ENCODE assay signal across 8 cellular contexts in genomic region chr11:66268953-66269906, GRCh38. TPM values are rescaled to one million over a fixed set of nuclear protein-coding genes. Genes with fewer than 3 reads are reported as not detected.
A peak's percentile ranks its signal among the peaks of the same experiment; 100 is the strongest.
DNase-seq lines count a peak whose midpoint lies in the region; ATAC-seq and TF ChIP-seq lines count a peak whose summit lies in the region.

No MANE protein-coding gene starts in this region.

- H3K4me1 Mint-ChIP-seq in dendritic cell treated with granulocyte-macrophage colony-stimulating factor and Interleukin-4, amounts not matched to agents 40 ng/mL and 50 ng/mL, for 4 days (ENCODE audit: low read depth), result peaks cover 44% of the 10 kb centered on the region
- peaks cover 17% of the 10 kb centered on the region for H3K4me1 Mint-ChIP-seq in mesothelial cell of epicardium

- TSS peak; percentile 65 for BruUV-seq in A673 (replicated peaks; lab: Mats Ljungman, UMichigan)

- H3K4me3 Mint-ChIP-seq in dendritic cell treated with granulocyte-macrophage colony-stimulating factor and Interleukin-4, amounts not matched to agents 40 ng/mL and 50 ng/mL, for 4 days, result peak overlapping the region; percentile 91
- H3K4me3 Mint-ChIP-seq in mesothelial cell of epicardium, result peak overlapping the region; percentile 92

- intact Hi-C loops in A673 (cut with micrococcal nuclease; ENCODE audit: unreplicated experiment), result no loop called here
- intact Hi-C loops in dendritic cell treated with granulocyte-macrophage colony-stimulating factor and Interleukin-4, amounts not matched to agents 40 ng/mL and 50 ng/mL, for 4 days (cut with micrococcal nuclease), result loop anchor here (2.0 to 5.0 kb wide), 2 partner anchors 14 to 352 kb away; partner anchors contain the start of genes C11orf68 and DRAP1

- H3K4me3 ChIP-seq in A673 (ENCODE audit: low read depth, low read length, poor library complexity, severe bottlenecking), result peak overlapping the region; percentile 81
- H3K4me3 ChIP-seq in GM12865 (ENCODE audit: low read depth, low read length), result peak overlapping the region; percentile 99

- H3K36me3 Mint-ChIP-seq in dendritic cell treated with granulocyte-macrophage colony-stimulating factor and Interleukin-4, amounts not matched to agents 40 ng/mL and 50 ng/mL, for 4 days (ENCODE audit: low read depth), result peaks cover 54% of the 10 kb centered on the region
- peaks cover 27% of the 10 kb centered on the region for H3K36me3 Mint-ChIP-seq in mesothelial cell of epicardium

- H3K4me1 ChIP-seq in A673 (ENCODE audit: insufficient read depth, low read length, poor library complexity, severe bottlenecking), result peaks cover 13% of the 10 kb centered on the region

- no peaks in the 10 kb centered on the region for H3K9me3 ChIP-seq in A673 (ENCODE audit: low read depth, low read length, poor library complexity, severe bottlenecking)

- H3K27ac ChIP-seq in A673 (ENCODE audit: low read depth, low read length, poor library complexity, severe bottlenecking), result peak overlapping the region; percentile 96

- 0 out of 2 replicates have a peak, but pooled peaks have one; percentile 11 for TF ChIP-seq CTCF in A673 (conservative IDR thresholded peaks at IDR 0.05; ENCODE audit: low read depth, low read length)
- no peak for TF ChIP-seq CTCF in GM12865 (IDR thresholded peaks at IDR 0.05; ENCODE audit: insufficient read depth, low read depth, low read length, missing control alignments)
- TF ChIP-seq CTCF in mesothelial cell of epicardium (IDR thresholded peaks at IDR 0.05; ENCODE audit: unreplicated experiment), result no peak

- H3K27me3 ChIP-seq in A673 (replicated peaks; ENCODE audit: insufficient read depth, low read depth, low read length, poor library complexity), result no peaks in the 10 kb centered on the region

- POLR2A ChIA-PET in A673 (lab: Charles Lee; ENCODE audit: low non-redundant PET), result no interaction called here

- no peaks in the 10 kb centered on the region for H3K9me3 Mint-ChIP-seq in dendritic cell treated with granulocyte-macrophage colony-stimulating factor and Interleukin-4, amounts not matched to agents 40 ng/mL and 50 ng/mL, for 4 days
- H3K9me3 Mint-ChIP-seq in mesothelial cell of epicardium, result no peaks in the 10 kb centered on the region

- DNase-seq in A673 (ENCODE audit: low spot score), result peak; percentile 67
- peak; percentile 34 for DNase-seq in GM12865 (ENCODE audit: low read depth)
- DNase-seq in RKO (ENCODE audit: low spot score), result peak; percentile 69
- DNase-seq in mesothelial cell of epicardium (ENCODE audit: low spot score in 2 of 2, unreplicated experiment in 2 of 2), result peak in 1 of 2 experiments; percentile 55
- no peak for DNase-seq in central memory CD4-positive, alpha-beta T cell
- no peak for DNase-seq in GOT3 (lab: John Stamatoyannopoulos, UW)

- CTCF ChIA-PET in A673 (lab: Charles Lee), result interaction anchor here (0.6 kb wide), 1 partner anchor 283 kb away, joined by 3 read pairs; no protein-coding TSS in a partner anchor

- H3K27ac Mint-ChIP-seq in dendritic cell treated with granulocyte-macrophage colony-stimulating factor and Interleukin-4, amounts not matched to agents 40 ng/mL and 50 ng/mL, for 4 days, result peak overlapping the region; percentile 87
- H3K27ac Mint-ChIP-seq in mesothelial cell of epicardium, result peak overlapping the region; percentile 100

- H3K27me3 Mint-ChIP-seq in dendritic cell treated with granulocyte-macrophage colony-stimulating factor and Interleukin-4, amounts not matched to agents 40 ng/mL and 50 ng/mL, for 4 days, result no peaks in the 10 kb centered on the region
- H3K27me3 Mint-ChIP-seq in mesothelial cell of epicardium (ENCODE audit: low read depth), result no peaks in the 10 kb centered on the region

- peaks cover 41% of the 10 kb centered on the region for H3K36me3 ChIP-seq in A673 (ENCODE audit: insufficient read depth, low read length, poor library complexity, severe bottlenecking)

- no peak for ATAC-seq in HG02678 (IDR thresholded peaks at IDR 0.05; ENCODE audit: unreplicated experiment)

RNA-seq across cellular contexts. Expression of gene RAB1B, which starts 0.8 kb away (rescaled TPM):
- 171 and 186 TPM in 2 replicates for total RNA-seq in A673 (2021)
- total RNA-seq in mesothelial cell of epicardium, result 88.6 to 91.8 TPM (median 90.1 TPM) in 3 replicates

RNA-seq across cellular contexts. Expression of gene CNIH2, which starts 8.7 kb away (rescaled TPM):
- 11.6 and 13.7 TPM in 2 replicates for total RNA-seq in A673 (2021)
- total RNA-seq in mesothelial cell of epicardium, result 10.1 to 11.5 TPM (median 10.2 TPM) in 3 replicates

RNA-seq across cellular contexts. Expression of gene KLC2, which starts 11.7 kb away (rescaled TPM):
- total RNA-seq in A673 (2021) (94.3 and 97.4 TPM in 2 replicates), mesothelial cell of epicardium (42.0 to 43.0 TPM (median 42.9 TPM) in 3 replicates)

RNA-seq across cellular contexts. Expression of gene YIF1A, which starts 19.7 kb away (rescaled TPM):
- total RNA-seq in A673 (2021) (125 and 128 TPM in 2 replicates), mesothelial cell of epicardium (66.8 to 74.0 TPM (median 71.2 TPM) in 3 replicates)

RNA-seq across cellular contexts. Expression of gene TMEM151A, which starts 22.5 kb away (rescaled TPM):
- total RNA-seq in A673 (2021) (1.5 and 1.7 TPM in 2 replicates), mesothelial cell of epicardium (1.3 to 1.8 TPM (median 1.6 TPM) in 3 replicates)

Comparison
In these comparisons a context has a peak if more than half of its experiments do, and no peak if none do; other contexts are left out.
1. DNase-seq: peak in A673 (single experiment), GM12865 (single experiment) and RKO (single experiment); none in central memory CD4-positive, alpha-beta T cell (single experiment) and GOT3 (single experiment).